ENCODE assay signal across 9 cellular contexts in genomic region chr1:880511-880910, GRCh38. TPM values are rescaled to one million over a fixed set of nuclear protein-coding genes. Genes with fewer than 3 reads are reported as not detected.
DNase-seq lines count a peak whose midpoint lies in the region; TF ChIP-seq lines count a peak whose summit lies in the region.
"Not testable (repeated sequence)": the region's sequence is repeated elsewhere in the genome, so short reads cannot be mapped to it uniquely, and the experiment has no call there.
"Had no signal": no experiment of that assay in that cellular context is flagged by ENCODE, and none has a peak within 500 bp of the region (broad histone marks: within the 10 kb centered on the region; RNA-seq: fewer than 3 reads in every experiment).

No MANE protein-coding gene starts in this region.

- peaks cover 15% of the 10 kb centered on the region for H3K36me3 Mint-ChIP-seq in glutamatergic neuron (ENCODE audit: unreplicated experiment)

- DNase-seq in DMS 273 (lab: John Stamatoyannopoulos, UW; ENCODE audit: unreplicated experiment) (peak; percentile 53), HAP-1 (ENCODE audit: low spot score in 2 of 2) (peak; percentile 34 to 94), NCI-H2171 treated with DMSO at 0.1 percent for 48 hours (lab: John Stamatoyannopoulos, UW) (peak; percentile 6), adipocyte (ENCODE audit: low read depth) (peak; percentile 21)
- not testable (repeated sequence) for DNase-seq in glutamatergic neuron

- not testable (repeated sequence) for H3K27me3 ChIP-seq in HAP-1 (ENCODE audit: low read depth); adipocyte (replicated peaks; ENCODE audit: control insufficient read depth, insufficient read depth, low read length)

- peaks cover 32% of the 10 kb centered on the region for H3K4me1 ChIP-seq in HAP-1
- H3K4me1 ChIP-seq in adipocyte (ENCODE audit: control insufficient read depth, insufficient read depth, low read length), result not testable (repeated sequence)

- H3K4me3 ChIP-seq in HAP-1; adipocyte (ENCODE audit: low read length): not testable (repeated sequence)

- H3K4me3 Mint-ChIP-seq in glutamatergic neuron (ENCODE audit: unreplicated experiment), result peak overlapping the region; percentile 43

- H3K9ac ChIP-seq in adipocyte (ENCODE audit: low read length), result not testable (repeated sequence)

- in situ Hi-C loops in HAP-1 (cut with MboI; ENCODE audit: low sequenced_read_pairs), result not testable (repeated sequence)

- TF ChIP-seq CTCF in glutamatergic neuron (IDR thresholded peaks at IDR 0.05; ENCODE audit: partially characterized antibody, unreplicated experiment), result not testable (repeated sequence)

- peak overlapping the region; percentile 93 for H3K27ac Mint-ChIP-seq in glutamatergic neuron (ENCODE audit: unreplicated experiment)

- H3K9me3 ChIP-seq in HAP-1; adipocyte (ENCODE audit: control insufficient read depth, low read length): not testable (repeated sequence)

- peaks cover 30% of the 10 kb centered on the region for H3K4me1 Mint-ChIP-seq in glutamatergic neuron (ENCODE audit: low read depth, unreplicated experiment)

- H3K36me3 ChIP-seq in HAP-1 (replicated peaks); adipocyte (ENCODE audit: control insufficient read depth, insufficient read depth, low read length, severe bottlenecking): not testable (repeated sequence)

- not testable (repeated sequence) for H3K27me3 Mint-ChIP-seq in glutamatergic neuron (ENCODE audit: unreplicated experiment)

- H3K9me3 Mint-ChIP-seq in glutamatergic neuron (ENCODE audit: unreplicated experiment), result peaks cover 17% of the 10 kb centered on the region

RNA-seq across cellular contexts. Expression of gene SAMD11, which starts 43.2 kb away (rescaled TPM):
- total RNA-seq in glutamatergic neuron (ENCODE audit: unreplicated experiment), result 46.2 TPM
- total RNA-seq: B cell; CD4-positive, alpha-beta T cell; CD8-positive, alpha-beta T cell; GM12878 had no signal
